In genomic region chr10:60646966-60647796, GRCh38 we compare ENCODE assay signal across 8 cellular contexts.
DNase-seq lines count a peak whose midpoint lies in the region; ATAC-seq and TF ChIP-seq lines count a peak whose summit lies in the region.

No MANE protein-coding gene starts in this region.

- H3K36me3 ChIP-seq in KMS-11 (ENCODE audit: insufficient read depth), result no peaks in the 10 kb centered on the region

- H3K27ac Mint-ChIP-seq in effector memory CD8-positive, alpha-beta T cell, result no peak overlapping the region
- no peak overlapping the region for H3K27ac Mint-ChIP-seq in naive B cell

- no peaks in the 10 kb centered on the region; the same call in 1 of the 2 replicates for H3K79me2 ChIP-seq in KMS-11 (ENCODE audit: insufficient read depth, low read depth)

- H3K27me3 ChIP-seq in KMS-11 (ENCODE audit: insufficient read depth, low read depth), result no peaks in the 10 kb centered on the region

- TF ChIP-seq CTCF in KMS-11 (conservative IDR thresholded peaks at IDR 0.05; ENCODE audit: low read depth, low read length), result peak; percentile 80

- no peaks in the 10 kb centered on the region for H4K20me1 ChIP-seq in KMS-11 (ENCODE audit: insufficient read depth)

- H3K9me3 Mint-ChIP-seq in effector memory CD8-positive, alpha-beta T cell, result no peaks in the 10 kb centered on the region
- H3K9me3 Mint-ChIP-seq in naive B cell, result no peaks in the 10 kb centered on the region

- H3K36me3 Mint-ChIP-seq in effector memory CD8-positive, alpha-beta T cell (ENCODE audit: insufficient read depth), result peaks cover 3% of the 10 kb centered on the region
- H3K36me3 Mint-ChIP-seq in naive B cell, result no peaks in the 10 kb centered on the region

- H3K4me3 Mint-ChIP-seq in effector memory CD8-positive, alpha-beta T cell, result no peak overlapping the region
- H3K4me3 Mint-ChIP-seq in naive B cell, result no peak overlapping the region

- no peaks in the 10 kb centered on the region for H3K27me3 Mint-ChIP-seq in effector memory CD8-positive, alpha-beta T cell
- H3K27me3 Mint-ChIP-seq in naive B cell, result no peaks in the 10 kb centered on the region

- H2AFZ ChIP-seq in KMS-11 (ENCODE audit: low read depth), result 0 out of 2 replicates have a peak overlapping the region, but pooled peaks have one; percentile 3

- peak; percentile 57 for ATAC-seq in GM21367 (IDR thresholded peaks at IDR 0.05; ENCODE audit: unreplicated experiment)
- peak; percentile 60 for ATAC-seq in effector memory CD8-positive, alpha-beta T cell (replicated peaks)
- peak; percentile 46 to 53 for ATAC-seq in naive B cell (ENCODE audit: low read depth in 2 of 2)

- H3K9ac ChIP-seq in KMS-11, result no peak overlapping the region

- peaks cover 3 to 15% of the 10 kb centered on the region in 2 donors for H3K4me1 Mint-ChIP-seq in effector memory CD8-positive, alpha-beta T cell (ENCODE audit: low read depth in 2 of 2)
- peaks cover 1 to 3% (median 2%) of the 10 kb centered on the region in 3 donors for H3K4me1 Mint-ChIP-seq in naive B cell

- H3K4me1 ChIP-seq in KMS-11 (ENCODE audit: low read depth, poor library complexity, severe bottlenecking), result peaks cover 43% of the 10 kb centered on the region

- H3K4me3 ChIP-seq in KMS-11 (IDR thresholded peaks at IDR 0.05; ENCODE audit: insufficient read depth, low read depth, low read length), result no peak overlapping the region

- DNase-seq in NCI-H2171 treated with DMSO at 0.1 percent for 48 hours (lab: John Stamatoyannopoulos, UW) (peak; percentile 40), NCI-H2171 (lab: John Stamatoyannopoulos, UW) (no peak), T-helper 1 cell (peak in 3 of 5 donors; percentile 21 to 62 (median 22)), naive B cell (peak; percentile 45), GF-D8 (lab: John Stamatoyannopoulos, UW) (no peak)
- peak; percentile 39 to 54 (median 43) for DNase-seq in effector memory CD8-positive, alpha-beta T cell

- H3K4me2 ChIP-seq in KMS-11, result peak overlapping the region; percentile 4; the same call in 1 of the 2 replicates

- no peak overlapping the region for H3K27ac ChIP-seq in KMS-11

Comparison
In these comparisons a context has a peak if more than half of its experiments do, and no peak if none do; other contexts are left out.
1. DNase-seq: peak in NCI-H2171 treated with DMSO at 0.1 percent for 48 hours (single experiment), T-helper 1 cell (3 of 5), effector memory CD8-positive, alpha-beta T cell (3 of 3) and naive B cell (single experiment); none in NCI-H2171 (single experiment) and GF-D8 (single experiment).
2. Peak in every context shown above with its lines, with median percentiles within 50 percentile points of each other: ATAC-seq.